ENCODE assay signal across 13 cellular contexts in genomic region chr22:24445481-24446290, GRCh38. TPM values are rescaled to one million over a fixed set of nuclear protein-coding genes. Genes with fewer than 3 reads are reported as not detected.
DNase-seq lines count a peak whose midpoint lies in the region; ATAC-seq and TF ChIP-seq lines count a peak whose summit lies in the region.
"Had no signal": no experiment of that assay in that cellular context is flagged by ENCODE, and none has a peak within 500 bp of the region (broad histone marks: within the 10 kb centered on the region; RNA-seq: fewer than 3 reads in every experiment).

No MANE protein-coding gene starts in this region.

- H3K27me3 Mint-ChIP-seq in T-helper 2 cell treated with Interferon-gamma antibody and Interleukin-4, amounts not matched to agents 5 μg/mL and 100 μg/mL, for 36 hours (ENCODE audit: low read depth): no peaks in the 10 kb centered on the region
- H3K27me3 Mint-ChIP-seq: central memory CD8-positive, alpha-beta T cell had no signal

- no peak overlapping the region for H3K9ac ChIP-seq in GM23248

- no peaks in the 10 kb centered on the region for H3K9me2 ChIP-seq in GM23248 (ENCODE audit: insufficient read depth)

- H3K4me3 Mint-ChIP-seq in T-helper 2 cell treated with Interferon-gamma antibody and Interleukin-4, amounts not matched to agents 5 μg/mL and 100 μg/mL, for 36 hours: no peak overlapping the region
- H3K4me3 Mint-ChIP-seq: central memory CD8-positive, alpha-beta T cell had no signal

- H3K4me2 ChIP-seq in GM23248 (ENCODE audit: unreplicated experiment): no peak overlapping the region

- H3K4me1 ChIP-seq in right atrium auricular region (peaks cover 0 to 46% of the 10 kb centered on the region in 2 donors), GM23248 (ENCODE audit: insufficient read depth) (peaks cover 3% of the 10 kb centered on the region; the same call in 1 of the 2 replicates)

- H3K9me3 ChIP-seq in right atrium auricular region: no peaks in the 10 kb centered on the region
- H3K9me3 ChIP-seq in GM23248 (ENCODE audit: low read depth): no peaks in the 10 kb centered on the region

- ATAC-seq in HG02981 (IDR thresholded peaks at IDR 0.05; ENCODE audit: unreplicated experiment): no peak

- peaks cover 9% of the 10 kb centered on the region for H3K4me1 Mint-ChIP-seq in T-helper 2 cell treated with Interferon-gamma antibody and Interleukin-4, amounts not matched to agents 5 μg/mL and 100 μg/mL, for 36 hours (ENCODE audit: low read depth)

- no peak for TF ChIP-seq CTCF in right atrium auricular region (IDR thresholded peaks at IDR 0.05)

- in situ Hi-C loops in GM23248 (cut with MboI): no loop called here

- H3K27ac Mint-ChIP-seq in T-helper 2 cell treated with Interferon-gamma antibody and Interleukin-4, amounts not matched to agents 5 μg/mL and 100 μg/mL, for 36 hours: no peak overlapping the region

- H3K27me3 ChIP-seq in right atrium auricular region (no peaks in the 10 kb centered on the region), GM23248 (replicated peaks; ENCODE audit: insufficient read depth) (no peaks in the 10 kb centered on the region)

- 45 to 52% methylated on average over 12 of the region's 12 CpGs for WGBS in GM23248 (ENCODE audit: low coverage in 1 of 2, low lambda C conversion rate in 2 of 2, missing lambda C conversion rate in 2 of 2), 2 experiments

- H4K20me1 ChIP-seq in GM23248 (ENCODE audit: insufficient read depth): no peaks in the 10 kb centered on the region

- no peaks in the 10 kb centered on the region for H3K9me3 Mint-ChIP-seq in T-helper 2 cell treated with Interferon-gamma antibody and Interleukin-4, amounts not matched to agents 5 μg/mL and 100 μg/mL, for 36 hours
- H3K9me3 Mint-ChIP-seq: central memory CD8-positive, alpha-beta T cell had no signal

- peak overlapping the region; percentile 24 to 48 for H3K27ac ChIP-seq in right atrium auricular region
- no peak overlapping the region for H3K27ac ChIP-seq in GM23248

- H3K36me3 Mint-ChIP-seq in T-helper 2 cell treated with Interferon-gamma antibody and Interleukin-4, amounts not matched to agents 5 μg/mL and 100 μg/mL, for 36 hours (ENCODE audit: low read depth): peaks cover 16% of the 10 kb centered on the region

- H3K36me3 ChIP-seq in right atrium auricular region (no peaks in the 10 kb centered on the region), GM23248 (ENCODE audit: low read depth) (no peaks in the 10 kb centered on the region)

- no peaks in the 10 kb centered on the region for H3K79me2 ChIP-seq in GM23248 (ENCODE audit: insufficient read depth)

- peak; percentile 42 for DNase-seq in stimulated activated CD4-positive, alpha-beta T cell treated with anti-CD3 and anti-CD28 coated beads, Interleukin-4, amount 100 ng/mL, for 24 hours
- DNase-seq in stimulated activated CD4-positive, alpha-beta T cell treated with anti-CD3 and anti-CD28 coated beads, Interleukin-12 subunit alpha, Interleukin-12 subunit beta, amount 100 ng/mL, for 4 hours: no peak
- peak; percentile 50 for DNase-seq in T-helper 2 cell treated with Interferon-gamma antibody and Interleukin-4, amounts not matched to agents 5 μg/mL and 100 μg/mL, for 36 hours (ENCODE audit: low spot score)
- no peak for DNase-seq in right atrium auricular region (ENCODE audit: low spot score)
- DNase-seq in NCI-H2081 treated with DMSO at 0.1 percent for 48 hours (lab: John Stamatoyannopoulos, UW): no peak
- no peak for DNase-seq in AML-193 (lab: John Stamatoyannopoulos, UW)
- DNase-seq in GM23248: no peak
- DNase-seq: SHP77 had no signal

- no peak overlapping the region for H3K4me3 ChIP-seq in right atrium auricular region
- no peak overlapping the region for H3K4me3 ChIP-seq in GM23248

- no peak overlapping the region for H2AFZ ChIP-seq in GM23248

- H3F3A ChIP-seq in GM23248 (ENCODE audit: insufficient read depth): no peaks in the 10 kb centered on the region

RNA-seq across cellular contexts. Expression of gene ADORA2A, which starts 18.3 kb away (rescaled TPM):
- 1 to 10 TPM; 5.9 to 7.1 TPM for total RNA-seq in right atrium auricular region
- total RNA-seq in GM23248 (2014; rRNA removed; shearing (Covaris generic)): 0.54 and 0.89 TPM in 2 replicates
- polyA plus RNA-seq in GM23248 (2016; fragmentation: Nextera tagmentation; extraction: Ambion mirVana): 0.30 and 0.64 TPM in 2 replicates

RNA-seq across cellular contexts. Expression of gene UPB1, which starts 49.4 kb away (rescaled TPM):
- total RNA-seq in right atrium auricular region: 1 to 10 TPM; 1.7 to 2.4 TPM
- not detected in 2 replicates for total RNA-seq in GM23248 (2014; rRNA removed; shearing (Covaris generic))
- polyA plus RNA-seq in GM23248 (2016; fragmentation: Nextera tagmentation; extraction: Ambion mirVana): not detected in 2 replicates
- total RNA-seq: activated CD8-positive, alpha-beta memory T cell treated with anti-CD3 and anti-CD28 coated beads for 36 hours; lung microvascular endothelial cell; MCF 10A had no signal

Comparison
In these comparisons a context has a peak if more than half of its experiments do, and no peak if none do; other contexts are left out.
1. DNase-seq: peak in stimulated activated CD4-positive, alpha-beta T cell treated with anti-CD3 and anti-CD28 coated beads, Interleukin-4, amount 100 ng/mL, for 24 hours (single experiment) and T-helper 2 cell treated with Interferon-gamma antibody and Interleukin-4, amounts not matched to agents 5 μg/mL and 100 μg/mL, for 36 hours (single experiment); none in stimulated activated CD4-positive, alpha-beta T cell treated with anti-CD3 and anti-CD28 coated beads, Interleukin-12 subunit alpha, Interleukin-12 subunit beta, amount 100 ng/mL, for 4 hours (single experiment), right atrium auricular region (single experiment), NCI-H2081 treated with DMSO at 0.1 percent for 48 hours (single experiment), AML-193 (0 of 2) and GM23248 (single experiment).